ENCODE assay signal across 1 cellular context in genomic region chr19:44746616-44746945, GRCh38.
TF ChIP-seq lines count a peak whose summit lies in the region.

No MANE protein-coding gene starts in this region.

TF ChIP-seq in endothelial cell of umbilical vein, 7 proteins besides CTCF, POLR2A, EP300 and RAD21:
- TF ChIP-seq MYC (IDR thresholded peaks at IDR 0.05; ENCODE audit: low read depth, low read length) (no peak), FOS (IDR thresholded peaks at IDR 0.05; ENCODE audit: borderline replicate concordance, insufficient read depth, low read length) (no peak), JUN (IDR thresholded peaks at IDR 0.05; ENCODE audit: borderline replicate concordance, insufficient read depth, insufficient read length, low read depth) (no peak), POLR2AphosphoS5 (IDR thresholded peaks at IDR 0.05; ENCODE audit: insufficient read depth, low read depth, low read length) (no peak), GATA2 (IDR thresholded peaks at IDR 0.05; ENCODE audit: insufficient read depth, insufficient read length, low read depth, low read length) (no peak), EZH2 (IDR thresholded peaks at IDR 0.05; ENCODE audit: borderline replicate concordance, low read depth, low read length, severe bottlenecking) (no peak)
- TF ChIP-seq, protein P1, sequence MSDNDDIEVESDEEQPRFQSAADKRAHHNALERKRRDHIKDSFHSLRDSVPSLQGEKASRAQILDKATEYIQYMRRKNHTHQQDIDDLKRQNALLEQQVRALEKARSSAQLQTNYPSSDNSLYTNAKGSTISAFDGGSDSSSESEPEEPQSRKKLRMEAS (IDR thresholded peaks at IDR 0.05; ENCODE audit: insufficient read depth, insufficient read length) = no peak
